Comparison of ENCODE assay signal across 8 cellular contexts in genomic region chrX:134551365-134552095, GRCh38.
DNase-seq lines count a peak whose midpoint lies in the region; ATAC-seq and TF ChIP-seq lines count a peak whose summit lies in the region.

No MANE protein-coding gene starts in this region.

- H3F3A ChIP-seq in PC-9 (ENCODE audit: insufficient read depth, low read depth), result peaks cover 31% of the 10 kb centered on the region

- intact Hi-C loops in PC-9 (cut with micrococcal nuclease; ENCODE audit: unreplicated experiment) (no loop called here), spleen (cut with DNase I; ENCODE audit: low total_unique reads) (no loop called here)

- H3K36me3 ChIP-seq in PC-9 (ENCODE audit: low read depth), result no peaks in the 10 kb centered on the region
- H3K36me3 ChIP-seq in spleen, result no peaks in the 10 kb centered on the region

- H3K27me3 ChIP-seq in PC-9 (ENCODE audit: insufficient read depth, low read depth) (no peaks in the 10 kb centered on the region), spleen (replicated peaks in 1 of 7) (peaks cover 0 to 67% (median 32%) of the 10 kb centered on the region in 7 donors)

- H4K20me1 ChIP-seq in PC-9 (ENCODE audit: insufficient read depth), result no peaks in the 10 kb centered on the region

- H3K79me2 ChIP-seq in PC-9 (ENCODE audit: low read depth), result peaks cover 19% of the 10 kb centered on the region

- no TSS peak for BruUV-seq in PC-9 (replicated peaks; lab: Mats Ljungman, UMichigan)

- TF ChIP-seq POLR2A in spleen (IDR thresholded peaks at IDR 0.05), result no peak

- peaks cover 16% of the 10 kb centered on the region for H3K27me3 Mint-ChIP-seq in T-helper 1 cell treated with Interleukin-12 subunit alpha and Interleukin-12 subunit beta and Interleukin-4 antibody, amounts not matched to agents 30 μg/mL and 1 μg/mL, for 36 hours (ENCODE audit: low read depth)

- 30 to 59% (median 36%) methylated on average over 20 to 23 of the region's 23 CpGs for WGBS in spleen, 5 donors

- no peak for ATAC-seq in GM19463 (IDR thresholded peaks at IDR 0.05; ENCODE audit: unreplicated experiment)

- CTCF ChIA-PET in PC-9 (lab: Charles Lee), result interaction anchor here (1.0 to 1.1 kb wide), 2 partner anchors 27 to 31 kb away, joined by 3 read pairs; no protein-coding TSS in a partner anchor

- H3K27ac ChIP-seq in PC-9 (no peak overlapping the region), spleen (peak overlapping the region in 6 of 8 donors; percentile 48 to 90 (median 82))

- peak overlapping the region; percentile 91 for H3K4me3 Mint-ChIP-seq in T-helper 1 cell treated with Interleukin-12 subunit alpha and Interleukin-12 subunit beta and Interleukin-4 antibody, amounts not matched to agents 30 μg/mL and 1 μg/mL, for 36 hours

- H3K27ac Mint-ChIP-seq in T-helper 1 cell treated with Interleukin-12 subunit alpha and Interleukin-12 subunit beta and Interleukin-4 antibody, amounts not matched to agents 30 μg/mL and 1 μg/mL, for 36 hours, result no peak overlapping the region

- H3K4me1 ChIP-seq in PC-9 (replicated peaks; ENCODE audit: insufficient read depth) (peaks cover 30% of the 10 kb centered on the region), spleen (peaks cover 0 to 44% (median 11%) of the 10 kb centered on the region in 6 donors)

- POLR2A ChIA-PET in PC-9 (lab: Charles Lee; ENCODE audit: unreplicated experiment), result interaction anchor here (0.5 kb wide), 1 partner anchor 998 kb away, joined by 4 read pairs; no protein-coding TSS in a partner anchor

- no peaks in the 10 kb centered on the region for H3K9me3 Mint-ChIP-seq in T-helper 1 cell treated with Interleukin-12 subunit alpha and Interleukin-12 subunit beta and Interleukin-4 antibody, amounts not matched to agents 30 μg/mL and 1 μg/mL, for 36 hours

- H2AFZ ChIP-seq in PC-9, result peak overlapping the region; percentile 89; the same call in 1 of the 2 replicates

- peak overlapping the region; percentile 82 for H3K4me2 ChIP-seq in PC-9

- H3K9me3 ChIP-seq in PC-9 (ENCODE audit: insufficient read depth, low read depth), result no peaks in the 10 kb centered on the region
- H3K9me3 ChIP-seq in spleen, result no peaks in the 10 kb centered on the region

- H3K9me2 ChIP-seq in PC-9 (ENCODE audit: insufficient read depth), result no peaks in the 10 kb centered on the region

- peaks cover 2% of the 10 kb centered on the region for H3K36me3 Mint-ChIP-seq in T-helper 1 cell treated with Interleukin-12 subunit alpha and Interleukin-12 subunit beta and Interleukin-4 antibody, amounts not matched to agents 30 μg/mL and 1 μg/mL, for 36 hours (ENCODE audit: low read depth)

- TF ChIP-seq CTCF in PC-9 (conservative IDR thresholded peaks at IDR 0.05), result no peak
- TF ChIP-seq CTCF in spleen (IDR thresholded peaks at IDR 0.05 in 8 of 11, conservative IDR thresholded peaks at IDR 0.05 in 3 of 11), result no peak

- H3K4me3 ChIP-seq in PC-9 (peak overlapping the region; percentile 79; the same call in 1 of the 2 replicates), spleen (peak overlapping the region in 7 of 8 donors; percentile 34 to 73 (median 48))

- DNase-seq in T-helper 1 cell (no peak), PC-9 (peak in 1 of 2 experiments; percentile 78), fibroblast of peridontal ligament (ENCODE audit: extremely low read depth) (peak; percentile 57), spleen (no peak), occipital lobe (lab: John Stamatoyannopoulos, UW) (no peak), NCI-H1694 treated with DMSO at 0.1 percent for 48 hours (lab: John Stamatoyannopoulos, UW) (no peak)

- peaks cover 27% of the 10 kb centered on the region for H3K4me1 Mint-ChIP-seq in T-helper 1 cell treated with Interleukin-12 subunit alpha and Interleukin-12 subunit beta and Interleukin-4 antibody, amounts not matched to agents 30 μg/mL and 1 μg/mL, for 36 hours (ENCODE audit: low read depth)
